3 cellular contexts compared by ENCODE assay signal in genomic region chr7:144587701-144588100, GRCh38.
"Had no signal": no experiment of that assay in that cellular context is flagged by ENCODE, and none has a peak within 500 bp of the region (broad histone marks: within the 10 kb centered on the region; RNA-seq: fewer than 3 reads in every experiment).

No MANE protein-coding gene starts in this region.

- DNase-seq: GDM1, GF-D8 had no signal

- H3K4me3 ChIP-seq: GM12878 had no signal
